ENCODE assay signal across 8 cellular contexts in genomic region chr3:33218072-33218445, GRCh38. TPM values are rescaled to one million over a fixed set of nuclear protein-coding genes. Genes with fewer than 3 reads are reported as not detected.
DNase-seq lines count a peak whose midpoint lies in the region; ATAC-seq and TF ChIP-seq lines count a peak whose summit lies in the region.

No MANE protein-coding gene starts in this region.

- H3K4me1 Mint-ChIP-seq in T-helper 2 cell treated with Interferon-gamma antibody and Interleukin-4, amounts not matched to agents 5 μg/mL and 100 μg/mL, for 36 hours (ENCODE audit: low read depth): no peaks in the 10 kb centered on the region

- H3K36me3 ChIP-seq in NT2/D1 (ENCODE audit: insufficient read depth, insufficient read length, low read length) (no peaks in the 10 kb centered on the region), psoas muscle (ENCODE audit: insufficient read depth in 1 of 2, low read depth in 1 of 2) (no peaks in the 10 kb centered on the region)

- no peaks in the 10 kb centered on the region for H3K4me1 ChIP-seq in NT2/D1 (ENCODE audit: insufficient read depth, insufficient read length)
- H3K4me1 ChIP-seq in psoas muscle: no peaks in the 10 kb centered on the region

- DNase-seq in DMS114 treated with DMSO at 0.1 percent for 48 hours (lab: John Stamatoyannopoulos, UW; ENCODE audit: unreplicated experiment) (peak; percentile 8), NT2/D1 (ENCODE audit: low read depth, low spot score) (no peak), fibroblast of mammary gland (ENCODE audit: low read depth) (no peak), psoas muscle (no peak), GM03348 (ENCODE audit: low spot score) (no peak), NOMO-1 treated with DMSO at 0.1 percent for 48 hours (lab: John Stamatoyannopoulos, UW; ENCODE audit: unreplicated experiment) (no peak)
- DNase-seq in T-helper 2 cell treated with Interferon-gamma antibody and Interleukin-4, amounts not matched to agents 5 μg/mL and 100 μg/mL, for 36 hours (ENCODE audit: low spot score): no peak

- H3K9me3 Mint-ChIP-seq in T-helper 2 cell treated with Interferon-gamma antibody and Interleukin-4, amounts not matched to agents 5 μg/mL and 100 μg/mL, for 36 hours: no peaks in the 10 kb centered on the region

- no peaks in the 10 kb centered on the region for H3K36me3 Mint-ChIP-seq in T-helper 2 cell treated with Interferon-gamma antibody and Interleukin-4, amounts not matched to agents 5 μg/mL and 100 μg/mL, for 36 hours (ENCODE audit: low read depth)

- no peak overlapping the region for H3K4me3 Mint-ChIP-seq in T-helper 2 cell treated with Interferon-gamma antibody and Interleukin-4, amounts not matched to agents 5 μg/mL and 100 μg/mL, for 36 hours

- H3K9ac ChIP-seq in NT2/D1 (ENCODE audit: insufficient read length, low read depth): peak overlapping the region; percentile 78

- H3K9me3 ChIP-seq in NT2/D1 (ENCODE audit: insufficient read depth, low read length) (no peaks in the 10 kb centered on the region), psoas muscle (no peaks in the 10 kb centered on the region)

- 1 to 2% (median 1%) methylated on average over 17 of the region's 17 CpGs for WGBS in psoas muscle, 3 donors

- intact Hi-C loops in psoas muscle (cut with DNase I): no loop called here

- H3K27ac Mint-ChIP-seq in T-helper 2 cell treated with Interferon-gamma antibody and Interleukin-4, amounts not matched to agents 5 μg/mL and 100 μg/mL, for 36 hours: no peak overlapping the region

- no peak for TF ChIP-seq CTCF in fibroblast of mammary gland (conservative IDR thresholded peaks at IDR 0.05; ENCODE audit: control insufficient read depth, insufficient read depth, low read depth, low read length)
- TF ChIP-seq CTCF in psoas muscle (IDR thresholded peaks at IDR 0.05): no peak

- ATAC-seq in psoas muscle (no peak), GM19467 (IDR thresholded peaks at IDR 0.05; ENCODE audit: unreplicated experiment) (no peak)

- H3K27ac ChIP-seq in psoas muscle: no peak overlapping the region

- H3K27me3 ChIP-seq in NT2/D1 (ENCODE audit: insufficient read depth, insufficient read length) (peaks cover 61% of the 10 kb centered on the region), psoas muscle (ENCODE audit: insufficient read depth in 3 of 3, low read length in 2 of 3) (peaks cover 0 to 22% (median 0%) of the 10 kb centered on the region in 3 donors)

- peaks cover 54% of the 10 kb centered on the region for H3K27me3 Mint-ChIP-seq in T-helper 2 cell treated with Interferon-gamma antibody and Interleukin-4, amounts not matched to agents 5 μg/mL and 100 μg/mL, for 36 hours (ENCODE audit: low read depth)

- H3K4me3 ChIP-seq in NT2/D1 (ENCODE audit: insufficient read length, low read depth): peak overlapping the region; percentile 72
- H3K4me3 ChIP-seq in fibroblast of mammary gland (ENCODE audit: control insufficient read depth, low read depth, low read length): peak overlapping the region; percentile 20
- H3K4me3 ChIP-seq in psoas muscle: peak overlapping the region; percentile 60

RNA-seq across cellular contexts. Expression of gene SUSD5, which starts 0.6 kb away (rescaled TPM):
- total RNA-seq in psoas muscle: 1 to 10 TPM in 2 of 4 donors, under 1 TPM in 2; 0.34 to 1.4 (median 0.87) TPM
- 1 to 10 TPM in 1 of 3 donors, under 1 TPM in 2; 0.30 to 2.0 (median 0.38) TPM for polyA plus RNA-seq in psoas muscle

RNA-seq across cellular contexts. Expression of gene FBXL2, which starts 59.2 kb away (rescaled TPM):
- total RNA-seq in psoas muscle: 1 to 10 TPM in 1 of 4 donors, under 1 TPM in 3; 0.19 to 1.3 (median 0.59) TPM
- under 1 TPM; 0.31 to 0.43 (median 0.42) TPM for polyA plus RNA-seq in psoas muscle

Comparison
In these comparisons a context has a peak if more than half of its experiments do, and no peak if none do; other contexts are left out.
1. H3K4me3 ChIP-seq: peak in every context shown above with its lines; median percentile 72 in NT2/D1; 60 in psoas muscle; 20 in fibroblast of mammary gland.